ENCODE assay signal across 8 cellular contexts in genomic region chr13:21458816-21459701, GRCh38. TPM values are rescaled to one million over a fixed set of nuclear protein-coding genes. Genes with fewer than 3 reads are reported as not detected.
DNase-seq lines count a peak whose midpoint lies in the region; ATAC-seq and TF ChIP-seq lines count a peak whose summit lies in the region.

TSS of gene ZDHHC20 (minus strand) at chr13:21459303. CDS start at chr13:21459171, 132 bp downstream.

- H3K27me3 ChIP-seq in adrenal gland (no peaks in the 10 kb centered on the region), heart left ventricle (no peaks in the 10 kb centered on the region), upper lobe of left lung (no peaks in the 10 kb centered on the region)

- no peaks in the 10 kb centered on the region for H3K4me1 ChIP-seq in HEK293 (ENCODE audit: control insufficient read depth, insufficient read depth, low read length)
- peaks cover 0 to 18% of the 10 kb centered on the region in 2 donors for H3K4me1 ChIP-seq in adrenal gland (replicated peaks in 1 of 2)
- peaks cover 0 to 34% (median 13%) of the 10 kb centered on the region in 12 donors for H3K4me1 ChIP-seq in heart left ventricle
- peaks cover 5 to 30% (median 11%) of the 10 kb centered on the region in 4 donors for H3K4me1 ChIP-seq in upper lobe of left lung

- H3K36me3 ChIP-seq in HEK293 (ENCODE audit: control insufficient read depth in 2 of 2, insufficient read depth in 1 of 2, low read length in 2 of 2) (no peaks in the 10 kb centered on the region), adrenal gland (replicated peaks in 1 of 2) (no peaks in the 10 kb centered on the region), heart left ventricle (no peaks in the 10 kb centered on the region), upper lobe of left lung (no peaks in the 10 kb centered on the region)

- H3K27ac ChIP-seq in HEK293 (ENCODE audit: extremely low read depth, low read depth, low read length) (peak within 1 kb of the TSS; percentile 93), adrenal gland (peak within 1 kb of the TSS; percentile 39 to 93 (median 91)), heart left ventricle (peak within 1 kb of the TSS; percentile 70 to 97 (median 94)), upper lobe of left lung (peak within 1 kb of the TSS; percentile 97 to 98 (median 97))

- DNase-seq in GM10248 (ENCODE audit: extremely low spot score): peak; percentile 98
- DNase-seq in NAMALWA (ENCODE audit: low spot score): peak; percentile 84
- peak; percentile 79 to 87 (median 83) for DNase-seq in T-helper 1 cell
- DNase-seq in adrenal gland: peak; percentile 86 to 93 (median 91)
- peak; percentile 91 to 97 (median 92) for DNase-seq in heart left ventricle
- DNase-seq in posterior vena cava (ENCODE audit: low spot score): peak; percentile 97
- DNase-seq in upper lobe of left lung: peak; percentile 92 to 99

- intact Hi-C loops in adrenal gland (cut with DNase I): no loop called here
- intact Hi-C loops in heart left ventricle (cut with DNase I): loop anchor here in 4 of 10 donors (1.0 to 10.0 kb wide), 5 partner anchors 22 to 162 kb away; no protein-coding TSS in a partner anchor
- intact Hi-C loops in posterior vena cava (cut with DNase I): no loop called here

- no peak for TF ChIP-seq EP300 in upper lobe of left lung (IDR thresholded peaks at IDR 0.05)

- H3K4me3 ChIP-seq in HEK293 (ENCODE audit: low read depth, low read length): peak within 1 kb of the TSS; percentile 96
- H3K4me3 ChIP-seq in adrenal gland: peak within 1 kb of the TSS; percentile 19 to 98 (median 61)
- H3K4me3 ChIP-seq in heart left ventricle: peak within 1 kb of the TSS; percentile 71 to 99 (median 94)
- H3K4me3 ChIP-seq in upper lobe of left lung: peak within 1 kb of the TSS; percentile 81 to 99 (median 90)

- 1 to 3% (median 1%) methylated on average over 22 to 107 of the region's 107 CpGs for WGBS in adrenal gland, 4 donors
- WGBS in heart left ventricle, 4 donors: 1 to 2% (median 1%) methylated on average over 26 to 107 of the region's 107 CpGs
- 1% methylated on average over 15 to 65 of the region's 107 CpGs for WGBS in upper lobe of left lung, 2 donors

- CTCF ChIA-PET in GM10248 (lab: Yijun Ruan, JAX) (interaction anchor here (1.3 to 5.3 kb wide), 5 partner anchors 14 to 161 kb away, joined by 4 to 22 read pairs (median 6); no protein-coding TSS in a partner anchor), HEK293 (lab: Yijun Ruan, JAX) (interaction anchor here (0.6 to 1.5 kb wide), 6 partner anchors 17 to 638 kb away, joined by 3 to 5 read pairs (median 4); no protein-coding TSS in a partner anchor)

- POLR2A ChIA-PET in GM10248 (lab: Yijun Ruan, JAX): interaction anchor here (0.5 to 0.9 kb wide), 3 partner anchors 46 to 315 kb away, joined by 3 to 5 read pairs (median 5); partner anchors contain the start of gene MICU2
- POLR2A ChIA-PET in HEK293 (lab: Yijun Ruan, JAX): interaction anchor here (1.3 kb wide), 1 partner anchor 161 kb away, joined by 4 read pairs; no protein-coding TSS in a partner anchor

- ATAC-seq in heart left ventricle: peak; percentile 88 to 99 (median 98)
- ATAC-seq in upper lobe of left lung (ENCODE audit: low FRiP score in 2 of 2): peak; percentile 96 to 99

- TF ChIP-seq POLR2A in adrenal gland (IDR thresholded peaks at IDR 0.05): peak; percentile 51 to 84
- peak in 1 of 2 donors; percentile 86 for TF ChIP-seq POLR2A in heart left ventricle (IDR thresholded peaks at IDR 0.05)
- TF ChIP-seq POLR2A in upper lobe of left lung (IDR thresholded peaks at IDR 0.05): peak; percentile 79 to 95 (median 84)

- H3K9me3 ChIP-seq in HEK293 (ENCODE audit: control insufficient read depth, insufficient read depth, low read depth, low read length) (no peaks in the 10 kb centered on the region), adrenal gland (replicated peaks in 1 of 3) (no peaks in the 10 kb centered on the region), heart left ventricle (no peaks in the 10 kb centered on the region), upper lobe of left lung (no peaks in the 10 kb centered on the region)

- TF ChIP-seq CTCF in GM10248 (IDR thresholded peaks at IDR 0.05; ENCODE audit: control extremely low read depth, extremely low read depth, low read depth, missing control alignments) (no peak), HEK293 (tag by site-specific recombination; IDR thresholded peaks at IDR 0.05) (peak; percentile 31; the same call in 1 of the 2 replicates), adrenal gland (IDR thresholded peaks at IDR 0.05) (no peak), heart left ventricle (IDR thresholded peaks at IDR 0.05) (no peak), upper lobe of left lung (IDR thresholded peaks at IDR 0.05) (peak in 2 of 6 experiments; percentile 17 to 23)

TF ChIP-seq in HEK293, 187 proteins besides CTCF, POLR2A, EP300 and RAD21 (continues in another document):
- TF ChIP-seq ZNF366 (tag by site-specific recombination; conservative IDR thresholded peaks at IDR 0.05) (peak; percentile 38; the same call in 1 of the 2 replicates), ZNF292 (tag by site-specific recombination; IDR thresholded peaks at IDR 0.05; ENCODE audit: borderline replicate concordance, low read depth) (no peak), TRIM28 (IDR thresholded peaks at IDR 0.05; ENCODE audit: borderline replicate concordance, low read length) (no peak), ZNF580 (tag by site-specific recombination; IDR thresholded peaks at IDR 0.05) (no peak), ZNF544 (tag by site-specific recombination; IDR thresholded peaks at IDR 0.05) (no peak), ZNF132 (tag by site-specific recombination; IDR thresholded peaks at IDR 0.05; ENCODE audit: borderline replicate concordance) (no peak), ZBTB48 (tag by site-specific recombination; IDR thresholded peaks at IDR 0.05) (no peak), GLI2 (tag by site-specific recombination; IDR thresholded peaks at IDR 0.05; ENCODE audit: borderline replicate concordance, low read depth) (no peak), ZNF658 (tag by site-specific recombination; IDR thresholded peaks at IDR 0.05) (no peak), ZBTB26 (tag by site-specific recombination; optimal IDR thresholded peaks at IDR 0.05) (peak; percentile 89), ZSCAN4 (tag by site-specific recombination; IDR thresholded peaks at IDR 0.05) (no peak), ZXDB (tag by site-specific recombination; IDR thresholded peaks at IDR 0.05) (0 out of 2 replicates have a peak, but pooled peaks have one; percentile 16), GLI4 (tag by site-specific recombination; IDR thresholded peaks at IDR 0.05) (no peak), ZNF10 (tag by site-specific recombination; IDR thresholded peaks at IDR 0.05) (no peak), ZNF26 (tag by site-specific recombination; IDR thresholded peaks at IDR 0.05) (no peak), KLF8 (tag by site-specific recombination; IDR thresholded peaks at IDR 0.05) (peak; percentile 10; the same call in 1 of the 2 replicates), ZNF146 (tag by site-specific recombination; IDR thresholded peaks at IDR 0.05) (0 out of 2 replicates have a peak, but pooled peaks have one; percentile 11), ZSCAN16 (tag by site-specific recombination; IDR thresholded peaks at IDR 0.05) (no peak), GLIS1 (tag by site-specific recombination; IDR thresholded peaks at IDR 0.05) (no peak; the same call in 1 of the 2 replicates), ZSCAN30 (tag by site-specific recombination; IDR thresholded peaks at IDR 0.05) (peak; percentile 71; the same call in 1 of the 2 replicates), ZNF19 (tag by site-specific recombination; IDR thresholded peaks at IDR 0.05; ENCODE audit: low read depth) (no peak), ZNF561 (tag by site-specific recombination; IDR thresholded peaks at IDR 0.05; ENCODE audit: borderline replicate concordance) (peak; percentile 44; the same call in 1 of the 2 replicates)

RNA-seq across cellular contexts. Expression of gene ZDHHC20, which starts in this region (rescaled TPM):
- total RNA-seq in adrenal gland (10 to 100 TPM; 36.3 to 93.0 (median 47.3) TPM), heart left ventricle (10 to 100 TPM; 14.1 to 36.4 (median 17.1) TPM), posterior vena cava (10 to 100 TPM; 57.6 to 60.4 TPM), upper lobe of left lung (100 to 1,000 TPM in 1 of 6 donors, 10 to 100 TPM in 5; 26.2 to 124 (median 72.0) TPM)
- polyA plus RNA-seq in adrenal gland (10 to 100 TPM in 1 of 3 donors, 1 to 10 TPM in 2; 7.0 to 38.0 (median 7.5) TPM), heart left ventricle (1 to 10 TPM; 6.2 to 9.9 TPM)

Comparison
In these comparisons a context has a peak if more than half of its experiments do, and no peak if none do; other contexts are left out.
1. Peak in every context shown above with its lines: DNase-seq, ATAC-seq, H3K4me3 ChIP-seq and H3K27ac ChIP-seq.